8 cellular contexts compared by ENCODE assay signal in the genomic region with DNA sequence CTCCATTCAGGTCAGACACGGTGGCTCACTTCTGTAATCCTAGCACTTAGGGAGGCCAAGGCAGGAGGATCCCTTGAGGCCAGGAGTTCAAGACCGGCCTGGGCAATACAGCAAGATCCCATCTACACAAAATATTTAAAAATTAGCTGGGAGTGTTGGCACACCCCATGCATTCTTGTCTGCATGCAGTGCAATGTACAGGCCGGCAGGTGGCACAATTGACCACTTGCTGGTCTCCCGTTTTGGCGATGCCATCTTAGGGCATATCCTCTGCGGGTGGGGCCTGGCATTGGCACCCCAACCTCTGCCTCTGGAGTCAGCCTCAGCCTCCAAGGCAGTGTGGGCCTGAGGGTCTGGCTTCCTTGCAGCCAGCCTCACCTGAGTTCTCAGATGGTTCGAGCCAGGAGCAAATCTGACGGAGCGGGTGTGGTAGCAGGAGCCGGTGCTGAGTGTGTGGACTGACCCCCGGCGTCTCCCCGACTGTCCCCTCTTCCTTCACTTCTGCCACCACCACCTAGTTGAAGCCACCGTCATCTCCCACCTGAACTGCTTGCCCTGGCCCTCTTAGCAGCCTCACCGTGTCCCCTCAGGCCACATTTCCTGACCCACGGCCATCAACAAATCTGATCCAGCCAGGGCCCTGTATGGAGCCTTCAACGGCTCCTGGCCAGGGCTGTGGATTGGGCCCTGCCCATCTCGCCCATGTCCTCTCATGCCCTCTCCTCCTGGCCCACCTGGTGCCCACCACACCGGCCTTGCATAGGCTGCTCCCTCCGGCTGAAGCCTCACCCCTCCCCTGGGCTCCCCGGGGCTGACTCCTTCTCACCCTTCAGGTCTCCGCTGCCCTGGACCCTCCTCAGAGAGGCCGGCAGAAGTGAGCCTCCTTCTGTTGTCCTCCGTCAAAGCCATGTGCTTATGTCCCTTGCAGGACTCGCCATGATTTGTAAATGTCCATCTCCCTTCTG. TPM values are rescaled to one million over a fixed set of nuclear protein-coding genes. Genes with fewer than 3 reads are reported as not detected.
DNase-seq lines count a peak whose midpoint lies in the region; ATAC-seq, FAIRE-seq and TF ChIP-seq lines count a peak whose summit lies in the region.

No MANE protein-coding gene starts in this region.

- H3F3A ChIP-seq in DOHH2 (ENCODE audit: control insufficient read depth, insufficient read depth) = no peaks in the 10 kb centered on the region
- no peaks in the 10 kb centered on the region for H3F3A ChIP-seq in SU-DHL-6 (ENCODE audit: insufficient read depth)

- H3K27me3 Mint-ChIP-seq in activated naive CD8-positive, alpha-beta T cell treated with anti-CD3 and anti-CD28 coated beads, Interleukin-2, amount 10 ng/mL, durations not matched to agents 7 days and 5 days = no peaks in the 10 kb centered on the region

- WGBS in small intestine, 3 donors = 57 to 68% (median 64%) methylated on average over 21 to 25 of the region's 25 CpGs

- POLR2A ChIA-PET in activated naive CD8-positive, alpha-beta T cell treated with anti-CD3 and anti-CD28 coated beads, Interleukin-2, amount 10 ng/mL, durations not matched to agents 7 days and 5 days (lab: Charles Lee) = interaction anchor here (0.6 to 0.7 kb wide), 2 partner anchors 54 to 194 kb away, joined by 3 to 4 read pairs; no protein-coding TSS in a partner anchor

- H3K4me2 ChIP-seq in DOHH2 (ENCODE audit: low read length) (no peak overlapping the region), KMS-11 (no peak overlapping the region), SU-DHL-6 (ENCODE audit: low read depth, low read length, poor library complexity, severe bottlenecking) (no peak overlapping the region)

- DNase-seq in activated naive CD8-positive, alpha-beta T cell treated with anti-CD3 and anti-CD28 coated beads, Interleukin-2, amount 10 ng/mL, durations not matched to agents 7 days and 5 days = peak; percentile 77
- peak; percentile 32 for DNase-seq in left ventricle myocardium inferior
- DNase-seq in small intestine = peak; percentile 50

- H3K4me3 Mint-ChIP-seq in activated naive CD8-positive, alpha-beta T cell treated with anti-CD3 and anti-CD28 coated beads, Interleukin-2, amount 10 ng/mL, durations not matched to agents 7 days and 5 days = no peak overlapping the region

- peak; percentile 76 for ATAC-seq in activated naive CD8-positive, alpha-beta T cell treated with anti-CD3 and anti-CD28 coated beads, Interleukin-2, amount 10 ng/mL, durations not matched to agents 7 days and 5 days (ENCODE audit: low read depth)
- ATAC-seq in GM21390 (IDR thresholded peaks at IDR 0.05; ENCODE audit: unreplicated experiment) = no peak
- no peak for ATAC-seq in GM21619 (IDR thresholded peaks at IDR 0.05; ENCODE audit: unreplicated experiment)

- H3K4me3 ChIP-seq in DOHH2 (ENCODE audit: low read length) = no peak overlapping the region
- no peak overlapping the region for H3K4me3 ChIP-seq in KMS-11 (IDR thresholded peaks at IDR 0.05; ENCODE audit: insufficient read depth, low read depth, low read length)
- H3K4me3 ChIP-seq in SU-DHL-6 (ENCODE audit: insufficient read depth, low read length, poor library complexity, severe bottlenecking) = no peak overlapping the region
- H3K4me3 ChIP-seq in left ventricle myocardium inferior = no peak overlapping the region
- no peak overlapping the region for H3K4me3 ChIP-seq in small intestine (ENCODE audit: low read depth in 1 of 2, low read length in 2 of 2)

- H3K79me2 ChIP-seq in DOHH2 (ENCODE audit: control insufficient read depth, low read length) (no peaks in the 10 kb centered on the region), KMS-11 (ENCODE audit: insufficient read depth, low read depth) (no peaks in the 10 kb centered on the region), SU-DHL-6 (ENCODE audit: insufficient read depth, low read length) (no peaks in the 10 kb centered on the region)

- peak overlapping the region; percentile 81 for H2AFZ ChIP-seq in KMS-11 (ENCODE audit: low read depth)
- no peak overlapping the region for H2AFZ ChIP-seq in SU-DHL-6 (ENCODE audit: low read depth, low read length, severe bottlenecking)

- H3K36me3 Mint-ChIP-seq in activated naive CD8-positive, alpha-beta T cell treated with anti-CD3 and anti-CD28 coated beads, Interleukin-2, amount 10 ng/mL, durations not matched to agents 7 days and 5 days = no peaks in the 10 kb centered on the region

- TF ChIP-seq CTCF in DOHH2 (IDR thresholded peaks at IDR 0.05; ENCODE audit: low read depth, low read length, poor library complexity, severe bottlenecking) (peak; percentile 87), KMS-11 (conservative IDR thresholded peaks at IDR 0.05; ENCODE audit: low read depth, low read length) (peak; percentile 96), SU-DHL-6 (IDR thresholded peaks at IDR 0.05; ENCODE audit: insufficient read depth, low read length, poor library complexity, severe bottlenecking) (peak; percentile 79), left ventricle myocardium inferior (IDR thresholded peaks at IDR 0.05; ENCODE audit: borderline replicate concordance) (peak; percentile 94)

- H3K36me3 ChIP-seq in DOHH2 (ENCODE audit: control insufficient read depth, low read length) = no peaks in the 10 kb centered on the region
- no peaks in the 10 kb centered on the region for H3K36me3 ChIP-seq in KMS-11 (ENCODE audit: insufficient read depth)
- no peaks in the 10 kb centered on the region for H3K36me3 ChIP-seq in SU-DHL-6 (ENCODE audit: low read length)
- no peaks in the 10 kb centered on the region for H3K36me3 ChIP-seq in left ventricle myocardium inferior
- no peaks in the 10 kb centered on the region for H3K36me3 ChIP-seq in small intestine (ENCODE audit: control insufficient read depth in 2 of 2, insufficient read depth in 2 of 2, low read length in 2 of 2)

- no peak overlapping the region for H3K27ac ChIP-seq in DOHH2 (ENCODE audit: low read depth, low read length)
- no peak overlapping the region for H3K27ac ChIP-seq in KMS-11
- H3K27ac ChIP-seq in SU-DHL-6 (ENCODE audit: low read depth, low read length) = no peak overlapping the region
- H3K27ac ChIP-seq in left ventricle myocardium inferior (replicated peaks) = no peak overlapping the region
- no peak overlapping the region for H3K27ac ChIP-seq in small intestine (ENCODE audit: low read depth in 1 of 2, low read length in 1 of 2)

- H3K9me3 ChIP-seq in DOHH2 (ENCODE audit: control insufficient read depth, insufficient read depth, low read length) = no peaks in the 10 kb centered on the region
- H3K9me3 ChIP-seq in SU-DHL-6 (ENCODE audit: insufficient read depth, low read length) = no peaks in the 10 kb centered on the region
- no peaks in the 10 kb centered on the region for H3K9me3 ChIP-seq in left ventricle myocardium inferior (replicated peaks)
- no peaks in the 10 kb centered on the region for H3K9me3 ChIP-seq in small intestine (ENCODE audit: control insufficient read depth, low read depth)

- H3K9me3 Mint-ChIP-seq in activated naive CD8-positive, alpha-beta T cell treated with anti-CD3 and anti-CD28 coated beads, Interleukin-2, amount 10 ng/mL, durations not matched to agents 7 days and 5 days = no peaks in the 10 kb centered on the region

- intact Hi-C loops in left ventricle myocardium inferior (cut with micrococcal nuclease) = loop anchor here (5.0 kb wide), 2 partner anchors 315 to 395 kb away; a partner anchor contains a TSS

- H3K9me2 ChIP-seq in DOHH2 (replicated peaks; ENCODE audit: control insufficient read depth, low read length) = no peaks in the 10 kb centered on the region
- H3K9me2 ChIP-seq in SU-DHL-6 (replicated peaks; ENCODE audit: insufficient read depth, low read length) = no peaks in the 10 kb centered on the region

- H3K27me3 ChIP-seq in DOHH2 (ENCODE audit: control insufficient read depth, low read length) (no peaks in the 10 kb centered on the region), KMS-11 (ENCODE audit: insufficient read depth, low read depth) (no peaks in the 10 kb centered on the region), SU-DHL-6 (ENCODE audit: low read length) (no peaks in the 10 kb centered on the region), left ventricle myocardium inferior (ENCODE audit: low read depth) (no peaks in the 10 kb centered on the region), small intestine (ENCODE audit: control insufficient read depth in 2 of 2, insufficient read depth in 2 of 2, low read length in 2 of 2) (no peaks in the 10 kb centered on the region)

- H3K4me1 Mint-ChIP-seq in activated naive CD8-positive, alpha-beta T cell treated with anti-CD3 and anti-CD28 coated beads, Interleukin-2, amount 10 ng/mL, durations not matched to agents 7 days and 5 days = peaks cover 7% of the 10 kb centered on the region

- H3K27ac Mint-ChIP-seq in activated naive CD8-positive, alpha-beta T cell treated with anti-CD3 and anti-CD28 coated beads, Interleukin-2, amount 10 ng/mL, durations not matched to agents 7 days and 5 days = peak overlapping the region; percentile 19

- no peak for FAIRE-seq in small intestine (lab: Jason Lieb, UNC)

- no peaks in the 10 kb centered on the region for H3K4me1 ChIP-seq in DOHH2 (ENCODE audit: control insufficient read depth, low read length)
- H3K4me1 ChIP-seq in KMS-11 (ENCODE audit: low read depth, poor library complexity, severe bottlenecking) = no peaks in the 10 kb centered on the region
- H3K4me1 ChIP-seq in left ventricle myocardium inferior = peaks cover under 1% of the 10 kb centered on the region
- no peaks in the 10 kb centered on the region for H3K4me1 ChIP-seq in small intestine (ENCODE audit: control insufficient read depth in 2 of 2, insufficient read depth in 1 of 2, low read depth in 1 of 2, low read length in 1 of 2)

- no peak overlapping the region for H3K9ac ChIP-seq in KMS-11
- H3K9ac ChIP-seq in SU-DHL-6 (ENCODE audit: low read length) = no peak overlapping the region

- H4K20me1 ChIP-seq in DOHH2 (ENCODE audit: control insufficient read depth, insufficient read depth, low read depth, low read length) (no peaks in the 10 kb centered on the region), KMS-11 (ENCODE audit: insufficient read depth) (no peaks in the 10 kb centered on the region), SU-DHL-6 (ENCODE audit: low read depth, low read length) (no peaks in the 10 kb centered on the region)

RNA-seq across cellular contexts. Expression of a gene that starts 44.0 kb away (rescaled TPM):
- total RNA-seq in activated naive CD8-positive, alpha-beta T cell treated with anti-CD3 and anti-CD28 coated beads, Interleukin-2, amount 10 ng/mL, durations not matched to agents 7 days and 5 days = under 1 TPM; 0.47 to 0.77 TPM
- total RNA-seq in left ventricle myocardium inferior = not detected
- polyA plus RNA-seq in small intestine = under 1 TPM in 2 of 3 donors, not detected in 1; 0.01 to 0.22 TPM
